ENCODE assay signal across 1 cellular context in genomic region chr9:1267141-1267570, GRCh38.
TF ChIP-seq lines count a peak whose summit lies in the region.

No MANE protein-coding gene starts in this region.

TF ChIP-seq in GM12878, 131 proteins besides CTCF, POLR2A, EP300 and RAD21 (continued from another document and continues in another):
- TF ChIP-seq CEBPB (IDR thresholded peaks at IDR 0.05; ENCODE audit: borderline replicate concordance in 1 of 2, low read depth in 2 of 2, low read length in 2 of 2) (no peak), MEF2A (IDR thresholded peaks at IDR 0.05; ENCODE audit: insufficient read depth, low read depth, low read length) (no peak), SREBF2 (IDR thresholded peaks at IDR 0.05; ENCODE audit: low read length) (no peak), NFYA (IDR thresholded peaks at IDR 0.05; ENCODE audit: borderline replicate concordance, low read depth, low read length) (no peak), NBN (IDR thresholded peaks at IDR 0.05) (peak; percentile 63; the same call in 1 of the 2 replicates), SREBF1 (IDR thresholded peaks at IDR 0.05; ENCODE audit: low read length) (peak; percentile 8; the same call in 1 of the 2 replicates), NR2F1 (conservative IDR thresholded peaks at IDR 0.05) (peak; percentile 81), SKIL (IDR thresholded peaks at IDR 0.05; ENCODE audit: low read depth, poor library complexity, severe bottlenecking) (peak; percentile 75), ZNF217 (IDR thresholded peaks at IDR 0.05) (peak; percentile 37; the same call in 1 of the 2 replicates), FOXM1 (IDR thresholded peaks at IDR 0.05; ENCODE audit: low read depth, low read length) (no peak), JUNB (IDR thresholded peaks at IDR 0.05) (no peak), BCL3 (IDR thresholded peaks at IDR 0.05; ENCODE audit: borderline replicate concordance, insufficient read depth, low read depth, low read length, poor library complexity, severe bottlenecking) (peak; percentile 20), ZNF622 (IDR thresholded peaks at IDR 0.05) (no peak), EED (IDR thresholded peaks at IDR 0.05; ENCODE audit: low read depth) (no peak), TCF7 (IDR thresholded peaks at IDR 0.05; ENCODE audit: borderline replicate concordance) (no peak), ZZZ3 (IDR thresholded peaks at IDR 0.05; ENCODE audit: control insufficient read depth, insufficient read length, low read depth) (no peak), TCF12 (IDR thresholded peaks at IDR 0.05; ENCODE audit: low read depth, low read length) (peak; percentile 80), BHLHE40 (IDR thresholded peaks at IDR 0.05; ENCODE audit: borderline replicate concordance in 1 of 2, low read depth in 2 of 2, low read length in 1 of 2) (peak; percentile 51 to 72; a peak in 3 of 4 replicates), TBL1XR1 (IDR thresholded peaks at IDR 0.05; ENCODE audit: low read depth, low read length) (no peak), IKZF1 (conservative IDR thresholded peaks at IDR 0.05) (peak; percentile 94), USF2 (IDR thresholded peaks at IDR 0.05; ENCODE audit: borderline replicate concordance, low read depth, low read length) (no peak), CBX5 (IDR thresholded peaks at IDR 0.05; ENCODE audit: low read depth) (no peak), POLR2AphosphoS5 (IDR thresholded peaks at IDR 0.05; ENCODE audit: low read length) (no peak), CHD2 (IDR thresholded peaks at IDR 0.05; ENCODE audit: borderline replicate concordance, low read depth, low read length) (peak; percentile 56; the same call in 1 of the 2 replicates), TARDBP (IDR thresholded peaks at IDR 0.05; ENCODE audit: borderline replicate concordance) (no peak), HCFC1 (IDR thresholded peaks at IDR 0.05; ENCODE audit: low read length) (no peak), NFXL1 (IDR thresholded peaks at IDR 0.05; ENCODE audit: borderline replicate concordance) (no peak), BACH1 (IDR thresholded peaks at IDR 0.05; ENCODE audit: borderline replicate concordance) (peak; percentile 92; the same call in 1 of the 2 replicates), KLF5 (IDR thresholded peaks at IDR 0.05; ENCODE audit: partially characterized antibody) (peak; percentile 30), RCOR1 (conservative IDR thresholded peaks at IDR 0.05; ENCODE audit: low read depth, low read length) (no peak), CHD1 (IDR thresholded peaks at IDR 0.05; ENCODE audit: low read depth, low read length) (no peak), MLLT1 (IDR thresholded peaks at IDR 0.05) (peak; percentile 45), BMI1 (IDR thresholded peaks at IDR 0.05; ENCODE audit: borderline replicate concordance) (peak; percentile 71), ZBTB11 (CRISPR knock-in tag; IDR thresholded peaks at IDR 0.05) (no peak), NR2C1 (IDR thresholded peaks at IDR 0.05) (no peak), STAT3 (IDR thresholded peaks at IDR 0.05; ENCODE audit: low read depth, low read length) (no peak), MYB (IDR thresholded peaks at IDR 0.05; ENCODE audit: borderline replicate concordance, low read depth, low read length) (no peak), BRCA1 (IDR thresholded peaks at IDR 0.05; ENCODE audit: low read depth, low read length) (no peak), HDAC6 (IDR thresholded peaks at IDR 0.05; ENCODE audit: unreplicated experiment) (no peak), STAT1 (conservative IDR thresholded peaks at IDR 0.05) (no peak; the same call in 1 of the 2 replicates), ZSCAN29 (IDR thresholded peaks at IDR 0.05) (0 out of 2 replicates have a peak, but pooled peaks have one; percentile 67), LARP7 (IDR thresholded peaks at IDR 0.05) (no peak), NFIC (IDR thresholded peaks at IDR 0.05; ENCODE audit: low read depth, low read length) (no peak), FOXK2 (IDR thresholded peaks at IDR 0.05) (no peak), EGR1 (IDR thresholded peaks at IDR 0.05; ENCODE audit: borderline replicate concordance in 1 of 2, low read depth in 2 of 2, low read length in 2 of 2) (no peak)
- TF ChIP-seq, protein P1, sequence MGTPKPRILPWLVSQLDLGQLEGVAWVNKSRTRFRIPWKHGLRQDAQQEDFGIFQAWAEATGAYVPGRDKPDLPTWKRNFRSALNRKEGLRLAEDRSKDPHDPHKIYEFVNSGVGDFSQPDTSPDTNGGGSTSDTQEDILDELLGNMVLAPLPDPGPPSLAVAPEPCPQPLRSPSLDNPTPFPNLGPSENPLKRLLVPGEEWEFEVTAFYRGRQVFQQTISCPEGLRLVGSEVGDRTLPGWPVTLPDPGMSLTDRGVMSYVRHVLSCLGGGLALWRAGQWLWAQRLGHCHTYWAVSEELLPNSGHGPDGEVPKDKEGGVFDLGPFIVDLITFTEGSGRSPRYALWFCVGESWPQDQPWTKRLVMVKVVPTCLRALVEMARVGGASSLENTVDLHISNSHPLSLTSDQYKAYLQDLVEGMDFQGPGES (IDR thresholded peaks at IDR 0.05) = 0 out of 2 replicates have a peak, but pooled peaks have one; percentile 15
- TF ChIP-seq, protein P2, sequence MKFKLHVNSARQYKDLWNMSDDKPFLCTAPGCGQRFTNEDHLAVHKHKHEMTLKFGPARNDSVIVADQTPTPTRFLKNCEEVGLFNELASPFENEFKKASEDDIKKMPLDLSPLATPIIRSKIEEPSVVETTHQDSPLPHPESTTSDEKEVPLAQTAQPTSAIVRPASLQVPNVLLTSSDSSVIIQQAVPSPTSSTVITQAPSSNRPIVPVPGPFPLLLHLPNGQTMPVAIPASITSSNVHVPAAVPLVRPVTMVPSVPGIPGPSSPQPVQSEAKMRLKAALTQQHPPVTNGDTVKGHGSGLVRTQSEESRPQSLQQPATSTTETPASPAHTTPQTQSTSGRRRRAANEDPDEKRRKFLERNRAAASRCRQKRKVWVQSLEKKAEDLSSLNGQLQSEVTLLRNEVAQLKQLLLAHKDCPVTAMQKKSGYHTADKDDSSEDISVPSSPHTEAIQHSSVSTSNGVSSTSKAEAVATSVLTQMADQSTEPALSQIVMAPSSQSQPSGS (IDR thresholded peaks at IDR 0.05; ENCODE audit: low read length) = no peak
- TF ChIP-seq, protein P3, sequence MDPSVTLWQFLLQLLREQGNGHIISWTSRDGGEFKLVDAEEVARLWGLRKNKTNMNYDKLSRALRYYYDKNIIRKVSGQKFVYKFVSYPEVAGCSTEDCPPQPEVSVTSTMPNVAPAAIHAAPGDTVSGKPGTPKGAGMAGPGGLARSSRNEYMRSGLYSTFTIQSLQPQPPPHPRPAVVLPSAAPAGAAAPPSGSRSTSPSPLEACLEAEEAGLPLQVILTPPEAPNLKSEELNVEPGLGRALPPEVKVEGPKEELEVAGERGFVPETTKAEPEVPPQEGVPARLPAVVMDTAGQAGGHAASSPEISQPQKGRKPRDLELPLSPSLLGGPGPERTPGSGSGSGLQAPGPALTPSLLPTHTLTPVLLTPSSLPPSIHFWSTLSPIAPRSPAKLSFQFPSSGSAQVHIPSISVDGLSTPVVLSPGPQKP (IDR thresholded peaks at IDR 0.05; ENCODE audit: low read depth, low read length) = no peak
- TF ChIP-seq, protein P4, sequence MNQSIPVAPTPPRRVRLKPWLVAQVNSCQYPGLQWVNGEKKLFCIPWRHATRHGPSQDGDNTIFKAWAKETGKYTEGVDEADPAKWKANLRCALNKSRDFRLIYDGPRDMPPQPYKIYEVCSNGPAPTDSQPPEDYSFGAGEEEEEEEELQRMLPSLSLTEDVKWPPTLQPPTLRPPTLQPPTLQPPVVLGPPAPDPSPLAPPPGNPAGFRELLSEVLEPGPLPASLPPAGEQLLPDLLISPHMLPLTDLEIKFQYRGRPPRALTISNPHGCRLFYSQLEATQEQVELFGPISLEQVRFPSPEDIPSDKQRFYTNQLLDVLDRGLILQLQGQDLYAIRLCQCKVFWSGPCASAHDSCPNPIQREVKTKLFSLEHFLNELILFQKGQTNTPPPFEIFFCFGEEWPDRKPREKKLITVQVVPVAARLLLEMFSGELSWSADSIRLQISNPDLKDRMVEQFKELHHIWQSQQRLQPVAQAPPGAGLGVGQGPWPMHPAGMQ (IDR thresholded peaks at IDR 0.05; ENCODE audit: borderline replicate concordance) = no peak
- TF ChIP-seq, protein P5, sequence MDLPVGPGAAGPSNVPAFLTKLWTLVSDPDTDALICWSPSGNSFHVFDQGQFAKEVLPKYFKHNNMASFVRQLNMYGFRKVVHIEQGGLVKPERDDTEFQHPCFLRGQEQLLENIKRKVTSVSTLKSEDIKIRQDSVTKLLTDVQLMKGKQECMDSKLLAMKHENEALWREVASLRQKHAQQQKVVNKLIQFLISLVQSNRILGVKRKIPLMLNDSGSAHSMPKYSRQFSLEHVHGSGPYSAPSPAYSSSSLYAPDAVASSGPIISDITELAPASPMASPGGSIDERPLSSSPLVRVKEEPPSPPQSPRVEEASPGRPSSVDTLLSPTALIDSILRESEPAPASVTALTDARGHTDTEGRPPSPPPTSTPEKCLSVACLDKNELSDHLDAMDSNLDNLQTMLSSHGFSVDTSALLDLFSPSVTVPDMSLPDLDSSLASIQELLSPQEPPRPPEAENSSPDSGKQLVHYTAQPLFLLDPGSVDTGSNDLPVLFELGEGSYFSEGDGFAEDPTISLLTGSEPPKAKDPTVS (IDR thresholded peaks at IDR 0.05; ENCODE audit: low read depth, low read length) = no peak
